In the genomic region with DNA sequence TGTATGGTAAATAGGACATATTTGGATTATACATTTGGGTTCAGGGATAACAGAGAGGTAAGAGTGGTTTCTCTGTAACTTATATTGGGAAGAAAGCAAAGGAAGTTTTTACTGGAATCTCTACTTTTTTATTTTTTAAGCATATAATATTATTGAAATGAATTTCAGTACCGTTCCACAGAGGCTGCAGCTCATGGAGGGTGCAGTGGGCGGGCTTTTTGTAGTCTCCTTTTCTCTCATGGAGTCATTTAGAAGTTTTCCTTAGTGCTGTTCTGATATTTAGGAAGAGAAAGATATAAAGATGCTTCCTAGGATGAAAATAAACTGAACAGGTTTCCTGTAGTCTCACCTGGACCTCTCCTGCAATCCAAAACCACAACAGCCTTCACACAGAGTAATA, we compare ENCODE assay signal across 10 cellular contexts.
DNase-seq lines count a peak whose midpoint lies in the region; ATAC-seq and TF ChIP-seq lines count a peak whose summit lies in the region.
"Had no signal": no experiment of that assay in that cellular context is flagged by ENCODE, and none has a peak within 500 bp of the region (broad histone marks: within the 10 kb centered on the region; RNA-seq: fewer than 3 reads in every experiment).

No MANE protein-coding gene starts in this region.

- DNase-seq in heart left ventricle (no peak), Right ventricle myocardium superior (no peak), tibial artery (no peak), NCI-H1105 treated with DMSO at 0.1 percent for 48 hours (lab: John Stamatoyannopoulos, UW) (no peak), occipital lobe (lab: John Stamatoyannopoulos, UW) (no peak), foreskin keratinocyte (no peak)
- DNase-seq in activated CD8-positive, alpha-beta T cell treated with anti-CD3 and anti-CD28 coated beads, Interleukin-2, amount 10 ng/mL, durations not matched to agents 7 days and 5 days, result no peak
- DNase-seq: NCI-H1417 treated with DMSO at 0.1 percent for 48 hours, SIG-M5 had no signal

- H3K9me3 Mint-ChIP-seq in activated CD8-positive, alpha-beta T cell treated with anti-CD3 and anti-CD28 coated beads, Interleukin-2, amount 10 ng/mL, durations not matched to agents 7 days and 5 days (ENCODE audit: insufficient read depth), result no peaks in the 10 kb centered on the region

- no peak for ATAC-seq in heart left ventricle
- ATAC-seq in Right ventricle myocardium superior (ENCODE audit: poor library complexity), result no peak
- no peak for ATAC-seq in activated CD8-positive, alpha-beta T cell treated with anti-CD3 and anti-CD28 coated beads, Interleukin-2, amount 10 ng/mL, durations not matched to agents 7 days and 5 days
- ATAC-seq in foreskin keratinocyte, result no peak

- CTCF ChIA-PET in activated CD8-positive, alpha-beta T cell treated with anti-CD3 and anti-CD28 coated beads, Interleukin-2, amount 10 ng/mL, durations not matched to agents 7 days and 5 days (lab: Charles Lee), result interaction anchor here (0.7 kb wide), 1 partner anchor 14 kb away, joined by 3 read pairs; no protein-coding TSS in a partner anchor

- intact Hi-C loops in heart left ventricle (cut with DNase I) (no loop called here), Right ventricle myocardium superior (cut with DNase I) (no loop called here), tibial artery (cut with DNase I; ENCODE audit: low total_unique reads) (no loop called here)

- TF ChIP-seq CTCF in heart left ventricle (IDR thresholded peaks at IDR 0.05), result no peak
- TF ChIP-seq CTCF in liver (IDR thresholded peaks at IDR 0.05; ENCODE audit: low read depth, low read length, missing input control), result no peak
- TF ChIP-seq CTCF in tibial artery (IDR thresholded peaks at IDR 0.05), result no peak
- no peak for TF ChIP-seq CTCF in foreskin keratinocyte (conservative IDR thresholded peaks at IDR 0.05)

- peaks cover 7% of the 10 kb centered on the region for H3K4me1 Mint-ChIP-seq in activated CD8-positive, alpha-beta T cell treated with anti-CD3 and anti-CD28 coated beads, Interleukin-2, amount 10 ng/mL, durations not matched to agents 7 days and 5 days (ENCODE audit: low read depth)

- TF ChIP-seq RAD21 in liver (IDR thresholded peaks at IDR 0.05), result no peak

- no peaks in the 10 kb centered on the region for H3K9me3 ChIP-seq in heart left ventricle
- no peaks in the 10 kb centered on the region for H3K9me3 ChIP-seq in liver (ENCODE audit: control insufficient read depth in 4 of 4, low read length in 3 of 4)
- H3K9me3 ChIP-seq in tibial artery, result no peaks in the 10 kb centered on the region

- peak overlapping the region in 9 of 12 donors; percentile 31 to 57 (median 46) for H3K4me3 ChIP-seq in heart left ventricle
- peak overlapping the region; percentile 55 to 79 (median 64) for H3K4me3 ChIP-seq in liver (ENCODE audit: low read depth in 1 of 3, low read length in 3 of 3)
- peak overlapping the region; percentile 28 for H3K4me3 ChIP-seq in tibial artery

- H3K27me3 ChIP-seq in heart left ventricle, result no peaks in the 10 kb centered on the region
- no peaks in the 10 kb centered on the region for H3K27me3 ChIP-seq in liver (ENCODE audit: control insufficient read depth in 4 of 4, insufficient read depth in 4 of 4, low read length in 3 of 4)
- no peaks in the 10 kb centered on the region for H3K27me3 ChIP-seq in tibial artery
- no peaks in the 10 kb centered on the region for H3K27me3 ChIP-seq in foreskin keratinocyte

- no peak for TF ChIP-seq POLR2A in heart left ventricle (IDR thresholded peaks at IDR 0.05)

- POLR2A ChIA-PET in activated CD8-positive, alpha-beta T cell treated with anti-CD3 and anti-CD28 coated beads, Interleukin-2, amount 10 ng/mL, durations not matched to agents 7 days and 5 days (lab: Charles Lee), result no interaction called here

- no peaks in the 10 kb centered on the region for H3K27me3 Mint-ChIP-seq in activated CD8-positive, alpha-beta T cell treated with anti-CD3 and anti-CD28 coated beads, Interleukin-2, amount 10 ng/mL, durations not matched to agents 7 days and 5 days (ENCODE audit: low read depth)

- H3K9ac ChIP-seq in liver (ENCODE audit: low read depth in 1 of 2, low read length in 2 of 2), result peak overlapping the region; percentile 27 to 43

- H3K27ac ChIP-seq in heart left ventricle (no peak overlapping the region), liver (ENCODE audit: low read depth in 1 of 2, low read length in 2 of 2) (peak overlapping the region in 1 of 2 donors; percentile 50), tibial artery (no peak overlapping the region), foreskin keratinocyte (no peak overlapping the region)

- WGBS in heart left ventricle, 4 donors, result 80 to 83% (median 81%) methylated on average over 2 of the region's 2 CpGs
- WGBS in liver, result 86% methylated on average over 2 of the region's 2 CpGs

- peak overlapping the region; percentile 51 for H3K4me3 Mint-ChIP-seq in activated CD8-positive, alpha-beta T cell treated with anti-CD3 and anti-CD28 coated beads, Interleukin-2, amount 10 ng/mL, durations not matched to agents 7 days and 5 days

- no peaks in the 10 kb centered on the region for H3K36me3 ChIP-seq in heart left ventricle
- no peaks in the 10 kb centered on the region for H3K36me3 ChIP-seq in liver (ENCODE audit: control insufficient read depth in 4 of 4, insufficient read depth in 3 of 4, low read depth in 1 of 4, low read length in 3 of 4)
- no peaks in the 10 kb centered on the region for H3K36me3 ChIP-seq in tibial artery

- H3K4me1 ChIP-seq in heart left ventricle (no peaks in the 10 kb centered on the region), liver (ENCODE audit: control insufficient read depth in 4 of 4, insufficient read depth in 4 of 4, low read length in 3 of 4) (peaks cover 0 to 6% (median 2%) of the 10 kb centered on the region in 4 donors), tibial artery (no peaks in the 10 kb centered on the region), foreskin keratinocyte (peaks cover 16% of the 10 kb centered on the region)

- peak overlapping the region; percentile 36 for H3K27ac Mint-ChIP-seq in activated CD8-positive, alpha-beta T cell treated with anti-CD3 and anti-CD28 coated beads, Interleukin-2, amount 10 ng/mL, durations not matched to agents 7 days and 5 days

- H3K36me3 Mint-ChIP-seq in activated CD8-positive, alpha-beta T cell treated with anti-CD3 and anti-CD28 coated beads, Interleukin-2, amount 10 ng/mL, durations not matched to agents 7 days and 5 days (ENCODE audit: low read depth), result no peaks in the 10 kb centered on the region

TF ChIP-seq in liver, 16 proteins besides CTCF, POLR2A, EP300 and RAD21 (continues in another document):
- no peak for TF ChIP-seq TAF1 (conservative IDR thresholded peaks at IDR 0.05)
- no peak for TF ChIP-seq GABPA (IDR thresholded peaks at IDR 0.05 in 1 of 2, conservative IDR thresholded peaks at IDR 0.05 in 1 of 2)
- no peak for TF ChIP-seq JUND (IDR thresholded peaks at IDR 0.05)
- TF ChIP-seq EGR1 (IDR thresholded peaks at IDR 0.05; ENCODE audit: low read depth in 2 of 2), result no peak
- no peak for TF ChIP-seq FOXA2 (IDR thresholded peaks at IDR 0.05)
- TF ChIP-seq HNF4A (conservative IDR thresholded peaks at IDR 0.05), result no peak
- TF ChIP-seq NR2F2 (IDR thresholded peaks at IDR 0.05), result no peak
- no peak for TF ChIP-seq MAX (IDR thresholded peaks at IDR 0.05)
- no peak for TF ChIP-seq RXRA (IDR thresholded peaks at IDR 0.05)
- TF ChIP-seq, protein P1, sequence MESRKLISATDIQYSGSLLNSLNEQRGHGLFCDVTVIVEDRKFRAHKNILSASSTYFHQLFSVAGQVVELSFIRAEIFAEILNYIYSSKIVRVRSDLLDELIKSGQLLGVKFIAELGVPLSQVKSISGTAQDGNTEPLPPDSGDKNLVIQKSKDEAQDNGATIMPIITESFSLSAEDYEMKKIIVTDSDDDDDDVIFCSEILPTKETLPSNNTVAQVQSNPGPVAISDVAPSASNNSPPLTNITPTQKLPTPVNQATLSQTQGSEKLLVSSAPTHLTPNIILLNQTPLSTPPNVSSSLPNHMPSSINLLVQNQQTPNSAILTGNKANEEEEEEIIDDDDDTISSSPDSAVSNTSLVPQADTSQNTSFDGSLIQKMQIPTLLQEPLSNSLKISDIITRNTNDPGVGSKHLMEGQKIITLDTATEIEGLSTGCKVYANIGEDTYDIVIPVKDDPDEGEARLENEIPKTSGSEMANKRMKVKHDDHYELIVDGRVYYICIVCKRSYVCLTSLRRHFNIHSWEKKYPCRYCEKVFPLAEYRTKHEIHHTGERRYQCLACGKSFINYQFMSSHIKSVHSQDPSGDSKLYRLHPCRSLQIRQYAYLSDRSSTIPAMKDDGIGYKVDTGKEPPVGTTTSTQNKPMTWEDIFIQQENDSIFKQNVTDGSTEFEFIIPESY (IDR thresholded peaks at IDR 0.05), result no peak
- TF ChIP-seq YY1 (IDR thresholded peaks at IDR 0.05), result no peak
- TF ChIP-seq SP1 (IDR thresholded peaks at IDR 0.05), result no peak
- no peak for TF ChIP-seq HNF4G (IDR thresholded peaks at IDR 0.05)
- no peak for TF ChIP-seq ATF3 (IDR thresholded peaks at IDR 0.05)
- TF ChIP-seq FOXA1 (IDR thresholded peaks at IDR 0.05), result no peak
